9 cellular contexts compared by ENCODE assay signal in the genomic region with DNA sequence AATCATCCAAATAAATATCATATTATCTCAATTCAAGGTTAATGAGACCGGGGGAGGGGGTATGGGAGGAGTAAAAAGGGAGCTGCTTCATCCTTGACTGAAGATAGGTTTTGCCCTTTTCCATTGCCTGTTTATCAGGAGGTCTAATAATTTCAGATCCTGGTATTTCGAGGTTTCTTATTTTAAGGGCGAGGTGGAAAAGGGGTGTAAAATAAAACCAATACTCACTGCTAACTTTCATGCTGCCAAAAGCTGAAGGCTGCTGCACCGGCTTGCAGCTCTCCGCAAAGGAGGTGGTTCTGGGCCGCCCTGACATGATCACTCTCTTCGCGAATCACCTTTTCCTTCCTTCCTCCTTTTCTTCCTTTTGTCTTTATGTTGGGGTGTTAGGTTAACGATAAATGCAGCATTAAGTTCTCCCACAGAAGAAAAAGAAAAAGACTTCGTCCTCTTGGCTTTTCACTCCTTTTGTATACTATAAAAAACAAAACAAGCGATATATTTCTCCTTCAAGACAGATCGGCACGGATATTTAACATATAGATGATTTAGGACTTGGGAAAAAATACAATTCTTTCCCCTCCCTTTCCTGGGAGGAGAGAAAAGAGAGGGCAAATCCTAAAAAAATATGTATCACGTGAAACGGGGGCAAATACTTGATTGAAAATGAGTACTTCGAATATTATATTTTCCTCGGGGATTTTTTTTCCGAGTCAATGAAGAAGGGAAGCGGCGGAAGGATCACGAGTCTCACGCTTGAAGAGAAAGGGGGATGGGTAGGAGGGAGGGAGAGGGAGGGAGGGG. TPM values are rescaled to one million over a fixed set of nuclear protein-coding genes. Genes with fewer than 3 reads are reported as not detected.
DNase-seq lines count a peak whose midpoint lies in the region; ATAC-seq and TF ChIP-seq lines count a peak whose summit lies in the region.
"Had no signal": no experiment of that assay in that cellular context is flagged by ENCODE, and none has a peak within 500 bp of the region (broad histone marks: within the 10 kb centered on the region; RNA-seq: fewer than 3 reads in every experiment).

No MANE protein-coding gene starts in this region.

- H3K27me3 ChIP-seq in CD4-positive, alpha-beta memory T cell (ENCODE audit: insufficient read depth, low read length): no peaks in the 10 kb centered on the region
- H3K27me3 ChIP-seq in SU-DHL-6 (ENCODE audit: low read length): no peaks in the 10 kb centered on the region
- no peaks in the 10 kb centered on the region for H3K27me3 ChIP-seq in endocrine pancreas (ENCODE audit: control insufficient read depth, insufficient read depth, low read length)

- no peaks in the 10 kb centered on the region for H3K9me3 ChIP-seq in CD4-positive, alpha-beta memory T cell (ENCODE audit: control insufficient read depth in 1 of 2, low read length in 2 of 2)
- H3K9me3 ChIP-seq in SU-DHL-6 (ENCODE audit: insufficient read depth, low read length): no peaks in the 10 kb centered on the region
- H3K9me3 ChIP-seq in endocrine pancreas (ENCODE audit: control insufficient read depth, low read length): no peaks in the 10 kb centered on the region

- no peaks in the 10 kb centered on the region for H3K36me3 ChIP-seq in CD4-positive, alpha-beta memory T cell (ENCODE audit: insufficient read depth, low read length)
- H3K36me3 ChIP-seq in SU-DHL-6 (ENCODE audit: low read length) (peaks cover 6% of the 10 kb centered on the region; the same call in 1 of the 2 replicates), endocrine pancreas (ENCODE audit: control insufficient read depth, insufficient read depth, low read length) (no peaks in the 10 kb centered on the region)

- peaks cover 7 to 12% of the 10 kb centered on the region in 2 donors for H3K36me3 Mint-ChIP-seq in CD4-positive, alpha-beta memory T cell

- DNase-seq in CD4-positive, alpha-beta memory T cell: peak in 4 of 5 donors; percentile 20 to 35 (median 27)
- DNase-seq in HEK293T (ENCODE audit: extremely low spot score) (no peak), myocyte (ENCODE audit: low read depth) (peak; percentile 89)
- DNase-seq: activated B cell treated with CpG ODN at 0.5 μM for 24 hours had no signal

- H3K4me1 Mint-ChIP-seq in CD4-positive, alpha-beta memory T cell: peaks cover 17 to 40% (median 25%) of the 10 kb centered on the region in 4 donors

- POLR2A ChIA-PET in CD4-positive, alpha-beta memory T cell (lab: Charles Lee; ENCODE audit: partially characterized antibody): interaction anchor here (0.9 to 3.2 kb wide), 13 partner anchors 9 to 630 kb away, joined by 3 to 47 read pairs (median 5); partner anchors contain the start of genes LRRC58, NDUFB4 and TMEM39A
- POLR2A ChIA-PET in HEK293T (lab: Yijun Ruan, JAX): interaction anchor here (1.1 to 3.7 kb wide), 12 partner anchors 10 to 367 kb away, joined by 3 to 38 read pairs (median 6); no protein-coding TSS in a partner anchor

- peak overlapping the region; percentile 96 for H3K27ac ChIP-seq in CD4-positive, alpha-beta memory T cell (ENCODE audit: low read depth, low read length)
- peak overlapping the region; percentile 95 for H3K27ac ChIP-seq in SU-DHL-6 (ENCODE audit: low read depth, low read length)

- peak overlapping the region; percentile 90 for H3K4me2 ChIP-seq in SU-DHL-6 (ENCODE audit: low read depth, low read length, poor library complexity, severe bottlenecking)

- peaks cover 52% of the 10 kb centered on the region for H3K4me1 ChIP-seq in CD4-positive, alpha-beta memory T cell (ENCODE audit: insufficient read depth, low read length)
- H3K4me1 ChIP-seq in endocrine pancreas (ENCODE audit: control insufficient read depth, insufficient read depth, low read length): peaks cover 13% of the 10 kb centered on the region

- peaks cover 18% of the 10 kb centered on the region for H3F3A ChIP-seq in SU-DHL-6 (ENCODE audit: insufficient read depth)

- H3K9ac ChIP-seq in SU-DHL-6 (ENCODE audit: low read length) (peak overlapping the region; percentile 74), endocrine pancreas (ENCODE audit: control insufficient read depth, insufficient read depth, low read length) (peak overlapping the region; percentile 82)

- peak overlapping the region; percentile 83 to 89 for H3K4me3 ChIP-seq in CD4-positive, alpha-beta memory T cell (ENCODE audit: low read length in 2 of 2)
- H3K4me3 ChIP-seq in SU-DHL-6 (ENCODE audit: insufficient read depth, low read length, poor library complexity, severe bottlenecking): peak overlapping the region; percentile 98
- H3K4me3 ChIP-seq in endocrine pancreas (ENCODE audit: control insufficient read depth, insufficient read depth, low read length): peak overlapping the region; percentile 100

- peaks cover 0 to 2% of the 10 kb centered on the region in 2 donors for H3K27me3 Mint-ChIP-seq in CD4-positive, alpha-beta memory T cell
- H3K27me3 Mint-ChIP-seq: activated B cell treated with CpG ODN at 0.5 μM for 24 hours had no signal

- CTCF ChIA-PET in CD4-positive, alpha-beta memory T cell (lab: Charles Lee; ENCODE audit: partially characterized antibody): interaction anchor here (1.4 kb wide), 1 partner anchor 20 kb away, joined by 5 read pairs; no protein-coding TSS in a partner anchor
- CTCF ChIA-PET in HEK293T (lab: Yijun Ruan, JAX): interaction anchor here (0.6 kb wide), 1 partner anchor 55 kb away, joined by 3 read pairs; no protein-coding TSS in a partner anchor

- H3K9me3 Mint-ChIP-seq in CD4-positive, alpha-beta memory T cell: peaks cover 0 to 4% (median 0%) of the 10 kb centered on the region in 8 donors
- H3K9me3 Mint-ChIP-seq: activated B cell treated with CpG ODN at 0.5 μM for 24 hours had no signal

- no peak overlapping the region for H3K4me3 Mint-ChIP-seq in CD4-positive, alpha-beta memory T cell
- H3K4me3 Mint-ChIP-seq: activated B cell treated with CpG ODN at 0.5 μM for 24 hours had no signal

- H3K9me2 ChIP-seq in SU-DHL-6 (replicated peaks; ENCODE audit: insufficient read depth, low read length): no peaks in the 10 kb centered on the region

- no peak overlapping the region for H3K27ac Mint-ChIP-seq in CD4-positive, alpha-beta memory T cell
- H3K27ac Mint-ChIP-seq: activated B cell treated with CpG ODN at 0.5 μM for 24 hours had no signal

- intact Hi-C loops in CD4-positive, alpha-beta memory T cell (cut with micrococcal nuclease): loop anchor here (5.0 to 10.0 kb wide), 7 partner anchors 181 to 1741 kb away; partner anchors contain the start of genes EAF2, GOLGB1, IQCB1 and NDUFB4

- no peak for TF ChIP-seq CTCF in SU-DHL-6 (IDR thresholded peaks at IDR 0.05; ENCODE audit: insufficient read depth, low read length, poor library complexity, severe bottlenecking)

- H3K79me2 ChIP-seq in SU-DHL-6 (ENCODE audit: insufficient read depth, low read length): peaks cover 72% of the 10 kb centered on the region

- peaks cover 35% of the 10 kb centered on the region for H4K20me1 ChIP-seq in SU-DHL-6 (ENCODE audit: low read depth, low read length)

- H2AFZ ChIP-seq in SU-DHL-6 (ENCODE audit: low read depth, low read length, severe bottlenecking): peak overlapping the region; percentile 65

- no peak for ATAC-seq in HG02588 (IDR thresholded peaks at IDR 0.05; ENCODE audit: unreplicated experiment)
- ATAC-seq in GM21825 (IDR thresholded peaks at IDR 0.05; ENCODE audit: unreplicated experiment): no peak
- ATAC-seq in HG03571 (IDR thresholded peaks at IDR 0.05; ENCODE audit: unreplicated experiment): no peak

TF ChIP-seq in HEK293T, 16 proteins besides CTCF, POLR2A, EP300 and RAD21:
- TF ChIP-seq FOXM1 (IDR thresholded peaks at IDR 0.05; ENCODE audit: borderline replicate concordance) (no peak), LEF1 (IDR thresholded peaks at IDR 0.05; ENCODE audit: borderline replicate concordance) (no peak), TARDBP (IDR thresholded peaks at IDR 0.05) (no peak), ELF4 (IDR thresholded peaks at IDR 0.05) (no peak), FOXK2 (IDR thresholded peaks at IDR 0.05) (no peak), NFRKB (IDR thresholded peaks at IDR 0.05) (0 out of 2 replicates have a peak, but pooled peaks have one; percentile 36), HDGF (IDR thresholded peaks at IDR 0.05; ENCODE audit: borderline replicate concordance) (no peak), ZNF384 (IDR thresholded peaks at IDR 0.05) (no peak)

RNA-seq across cellular contexts. Expression of gene GSK3B, which starts 0.9 kb away (rescaled TPM):
- total RNA-seq in CD4-positive, alpha-beta memory T cell: 10 to 100 TPM; 33.4 to 35.0 TPM
- 10 to 100 TPM; 10.4 to 17.6 TPM for polyA plus RNA-seq in CD4-positive, alpha-beta memory T cell
- total RNA-seq in myocyte: 64.4 and 68.4 TPM in 2 replicates
- 28.8 TPM for polyA plus RNA-seq in myocyte (2012)
